8 cellular contexts compared by ENCODE assay signal in the genomic region with DNA sequence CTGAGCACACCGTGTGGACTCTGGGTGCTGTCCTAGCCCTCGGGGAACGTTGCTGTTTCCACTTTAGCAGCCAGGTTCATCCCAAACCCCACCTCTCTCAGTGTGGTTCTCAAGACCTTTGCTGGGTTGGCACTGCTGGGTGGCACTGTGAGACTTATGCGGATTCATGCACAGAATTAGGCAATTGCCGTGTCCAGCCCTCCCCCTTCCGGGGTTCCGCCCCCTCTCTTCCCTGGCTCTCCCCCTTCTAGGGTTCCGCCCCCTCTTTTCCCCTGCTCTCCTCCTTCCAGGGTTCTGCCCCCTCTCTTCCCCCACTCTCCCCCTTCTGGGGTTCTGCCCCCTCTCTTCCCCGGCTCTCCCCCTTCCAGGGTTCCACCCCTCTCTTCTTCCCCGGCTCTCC. TPM values are rescaled to one million over a fixed set of nuclear protein-coding genes. Genes with fewer than 3 reads are reported as not detected.
DNase-seq lines count a peak whose midpoint lies in the region; ATAC-seq and TF ChIP-seq lines count a peak whose summit lies in the region.

No MANE protein-coding gene starts in this region.

- H2AFZ ChIP-seq in DND-41 (ENCODE audit: low read depth, low read length) = no peak overlapping the region

- peak overlapping the region; percentile 78 for H3K4me3 Mint-ChIP-seq in activated naive CD4-positive, alpha-beta T cell treated with anti-CD3 and anti-CD28 coated beads, Interleukin-2, amount 50 U/mL, for 24 hours

- H3K27me3 ChIP-seq in DND-41 (ENCODE audit: insufficient read depth, low read length, poor library complexity) = peaks cover 33% of the 10 kb centered on the region
- peaks cover 6% of the 10 kb centered on the region for H3K27me3 ChIP-seq in muscle layer of duodenum (ENCODE audit: low read depth, low read length)
- H3K27me3 ChIP-seq in foreskin keratinocyte = peaks cover 89% of the 10 kb centered on the region

- H3K79me2 ChIP-seq in DND-41 (ENCODE audit: insufficient read depth, low read length) = no peaks in the 10 kb centered on the region

- TF ChIP-seq CTCF in DND-41 (IDR thresholded peaks at IDR 0.05; ENCODE audit: borderline replicate concordance, extremely low read depth, low read length, poor library complexity, severe bottlenecking) = no peak
- TF ChIP-seq CTCF in coronary artery (IDR thresholded peaks at IDR 0.05) = no peak
- TF ChIP-seq CTCF in foreskin keratinocyte (conservative IDR thresholded peaks at IDR 0.05) = no peak

- H3K4me1 ChIP-seq in DND-41 (ENCODE audit: insufficient read depth, low read length) (no peaks in the 10 kb centered on the region), muscle layer of duodenum (ENCODE audit: control insufficient read depth in 1 of 2, insufficient read depth in 2 of 2, low read length in 2 of 2) (peaks cover 6 to 12% of the 10 kb centered on the region in 2 donors), foreskin keratinocyte (no peaks in the 10 kb centered on the region)

- H3K9me3 ChIP-seq in DND-41 (ENCODE audit: insufficient read depth, low read length, severe bottlenecking) (no peaks in the 10 kb centered on the region), muscle layer of duodenum (ENCODE audit: control insufficient read depth in 1 of 2, low read length in 2 of 2) (no peaks in the 10 kb centered on the region)

- no peaks in the 10 kb centered on the region for H3K9me3 Mint-ChIP-seq in activated naive CD4-positive, alpha-beta T cell treated with anti-CD3 and anti-CD28 coated beads, Interleukin-2, amount 50 U/mL, for 24 hours

- peaks cover 2% of the 10 kb centered on the region for H3K27me3 Mint-ChIP-seq in activated naive CD4-positive, alpha-beta T cell treated with anti-CD3 and anti-CD28 coated beads, Interleukin-2, amount 50 U/mL, for 24 hours

- ATAC-seq in DND-41 (ENCODE audit: insufficient read depth, low read depth) = no peak; the same call in 2 of the 3 replicates
- ATAC-seq in foreskin keratinocyte = no peak

- peak; percentile 20 for DNase-seq in DND-41
- DNase-seq in NOMO-1 treated with DMSO at 0.1 percent for 48 hours (lab: John Stamatoyannopoulos, UW; ENCODE audit: unreplicated experiment) = peak; percentile 68
- no peak for DNase-seq in OCI-M2 (lab: John Stamatoyannopoulos, UW; ENCODE audit: unreplicated experiment)
- DNase-seq in AG08395 (ENCODE audit: low spot score) = no peak
- DNase-seq in coronary artery (ENCODE audit: low spot score) = no peak
- no peak for DNase-seq in foreskin keratinocyte

- no peaks in the 10 kb centered on the region for H3K36me3 Mint-ChIP-seq in activated naive CD4-positive, alpha-beta T cell treated with anti-CD3 and anti-CD28 coated beads, Interleukin-2, amount 50 U/mL, for 24 hours

- H3K27ac ChIP-seq in DND-41 (ENCODE audit: low read length) (no peak overlapping the region), muscle layer of duodenum (ENCODE audit: low read length) (peak overlapping the region; percentile 19), coronary artery (peak overlapping the region in 1 of 2 donors; percentile 71), foreskin keratinocyte (no peak overlapping the region)

- no peak overlapping the region for H3K4me2 ChIP-seq in DND-41 (ENCODE audit: insufficient read depth, low read length)

- H3K4me1 Mint-ChIP-seq in activated naive CD4-positive, alpha-beta T cell treated with anti-CD3 and anti-CD28 coated beads, Interleukin-2, amount 50 U/mL, for 24 hours = peaks cover 15% of the 10 kb centered on the region

- no peaks in the 10 kb centered on the region for H3K36me3 ChIP-seq in DND-41 (ENCODE audit: insufficient read depth, low read length)
- H3K36me3 ChIP-seq in muscle layer of duodenum (ENCODE audit: control insufficient read depth in 1 of 2, insufficient read depth in 2 of 2, low read length in 2 of 2) = no peaks in the 10 kb centered on the region

- peaks cover 15% of the 10 kb centered on the region for H4K20me1 ChIP-seq in DND-41 (ENCODE audit: insufficient read depth, low read length)

- no peak overlapping the region for H3K27ac Mint-ChIP-seq in activated naive CD4-positive, alpha-beta T cell treated with anti-CD3 and anti-CD28 coated beads, Interleukin-2, amount 50 U/mL, for 24 hours

- no peak overlapping the region for H3K9ac ChIP-seq in DND-41 (ENCODE audit: low read depth, low read length)

- H3K4me3 ChIP-seq in DND-41 (ENCODE audit: low read depth in 1 of 2, low read length in 2 of 2) (no peak overlapping the region), muscle layer of duodenum (ENCODE audit: low read depth in 1 of 2, low read length in 2 of 2) (peak overlapping the region in 1 of 2 donors; percentile 24), coronary artery (no peak overlapping the region)

RNA-seq across cellular contexts. Expression of gene SLCO4A1, which starts 39.8 kb away (rescaled TPM):
- total RNA-seq in foreskin keratinocyte = 2.3 and 2.4 TPM in 2 replicates
- 1.5 and 1.9 TPM in 2 replicates for polyA plus RNA-seq in foreskin keratinocyte

Comparison
In these comparisons a context has a peak if more than half of its experiments do, and no peak if none do; other contexts are left out.
1. DNase-seq: peak in DND-41 (single experiment) and NOMO-1 treated with DMSO at 0.1 percent for 48 hours (single experiment); none in OCI-M2 (single experiment), AG08395 (single experiment), coronary artery (single experiment) and foreskin keratinocyte (0 of 2).